1 cellular context compared by ENCODE assay signal in genomic region chr17:43211480-43212402, GRCh38.
A peak's percentile ranks its signal among the peaks of the same experiment; 100 is the strongest.
TF ChIP-seq lines count a peak whose summit lies in the region.

TSS of gene TMEM106A (plus strand) at chr17:43211875. CDS start at chr17:43213042, 1,167 bp downstream.

TF ChIP-seq in HepG2, 621 proteins besides CTCF, POLR2A, EP300 and RAD21 (continued from another document and continues in another):
- TF ChIP-seq, protein P1, sequence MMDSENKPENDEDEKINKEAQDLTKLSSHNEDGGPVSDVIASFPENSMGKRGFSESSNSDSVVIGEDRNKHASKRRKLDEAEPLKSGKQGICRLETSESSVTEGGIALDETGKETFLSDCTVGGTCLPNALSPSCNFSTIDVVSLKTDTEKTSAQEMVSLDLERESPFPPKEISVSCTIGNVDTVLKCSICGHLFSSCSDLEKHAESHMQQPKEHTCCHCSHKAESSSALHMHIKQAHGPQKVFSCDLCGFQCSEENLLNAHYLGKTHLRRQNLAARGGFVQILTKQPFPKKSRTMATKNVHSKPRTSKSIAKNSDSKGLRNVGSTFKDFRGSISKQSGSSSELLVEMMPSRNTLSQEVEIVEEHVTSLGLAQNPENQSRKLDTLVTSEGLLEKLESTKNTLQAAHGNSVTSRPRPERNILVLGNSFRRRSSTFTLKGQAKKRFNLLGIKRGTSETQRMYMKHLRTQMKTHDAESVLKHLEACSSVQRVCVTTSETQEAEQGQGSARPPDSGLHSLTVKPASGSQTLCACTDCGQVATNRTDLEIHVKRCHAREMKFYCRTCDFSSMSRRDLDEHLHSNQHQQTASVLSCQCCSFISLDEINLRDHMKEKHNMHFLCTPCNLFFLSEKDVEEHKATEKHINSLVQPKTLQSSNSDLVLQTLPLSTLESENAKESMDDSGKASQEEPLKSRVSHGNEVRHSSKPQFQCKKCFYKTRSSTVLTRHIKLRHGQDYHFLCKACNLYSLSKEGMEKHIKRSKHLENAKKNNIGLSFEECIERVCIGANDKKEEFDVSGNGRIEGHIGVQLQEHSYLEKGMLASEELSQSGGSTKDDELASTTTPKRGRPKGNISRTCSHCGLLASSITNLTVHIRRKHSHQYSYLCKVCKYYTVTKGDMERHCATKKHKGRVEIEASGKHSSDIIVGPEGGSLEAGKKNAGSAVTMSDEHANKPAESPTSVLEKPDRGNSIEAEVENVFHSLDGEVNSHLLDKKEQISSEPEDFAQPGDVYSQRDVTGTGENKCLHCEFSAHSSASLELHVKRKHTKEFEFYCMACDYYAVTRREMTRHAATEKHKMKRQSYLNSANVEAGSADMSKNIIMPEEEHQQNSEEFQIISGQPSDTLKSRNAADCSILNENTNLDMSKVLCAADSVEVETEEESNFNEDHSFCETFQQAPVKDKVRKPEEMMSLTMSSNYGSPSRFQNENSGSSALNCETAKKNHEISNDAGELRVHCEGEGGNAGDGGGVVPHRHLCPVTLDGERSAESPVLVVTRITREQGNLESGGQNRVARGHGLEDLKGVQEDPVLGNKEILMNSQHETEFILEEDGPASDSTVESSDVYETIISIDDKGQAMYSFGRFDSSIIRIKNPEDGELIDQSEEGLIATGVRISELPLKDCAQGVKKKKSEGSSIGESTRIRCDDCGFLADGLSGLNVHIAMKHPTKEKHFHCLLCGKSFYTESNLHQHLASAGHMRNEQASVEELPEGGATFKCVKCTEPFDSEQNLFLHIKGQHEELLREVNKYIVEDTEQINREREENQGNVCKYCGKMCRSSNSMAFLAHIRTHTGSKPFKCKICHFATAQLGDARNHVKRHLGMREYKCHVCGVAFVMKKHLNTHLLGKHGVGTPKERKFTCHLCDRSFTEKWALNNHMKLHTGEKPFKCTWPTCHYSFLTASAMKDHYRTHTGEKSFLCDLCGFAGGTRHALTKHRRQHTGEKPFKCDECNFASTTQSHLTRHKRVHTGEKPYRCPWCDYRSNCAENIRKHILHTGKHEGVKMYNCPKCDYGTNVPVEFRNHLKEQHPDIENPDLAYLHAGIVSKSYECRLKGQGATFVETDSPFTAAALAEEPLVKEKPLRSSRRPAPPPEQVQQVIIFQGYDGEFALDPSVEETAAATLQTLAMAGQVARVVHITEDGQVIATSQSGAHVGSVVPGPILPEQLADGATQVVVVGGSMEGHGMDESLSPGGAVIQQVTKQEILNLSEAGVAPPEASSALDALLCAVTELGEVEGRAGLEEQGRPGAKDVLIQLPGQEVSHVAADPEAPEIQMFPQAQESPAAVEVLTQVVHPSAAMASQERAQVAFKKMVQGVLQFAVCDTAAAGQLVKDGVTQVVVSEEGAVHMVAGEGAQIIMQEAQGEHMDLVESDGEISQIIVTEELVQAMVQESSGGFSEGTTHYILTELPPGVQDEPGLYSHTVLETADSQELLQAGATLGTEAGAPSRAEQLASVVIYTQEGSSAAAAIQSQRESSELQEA (CRISPR knock-in tag; IDR thresholded peaks at IDR 0.05; ENCODE audit: not compliant biosample characterization) = no peak
- TF ChIP-seq ZKSCAN5 (CRISPR knock-in tag; IDR thresholded peaks at IDR 0.05) (no peak), ZNF235 (CRISPR knock-in tag; IDR thresholded peaks at IDR 0.05; ENCODE audit: borderline replicate concordance) (0 out of 2 replicates have a peak, but pooled peaks have one; percentile 83), KDM6A (CRISPR knock-in tag; IDR thresholded peaks at IDR 0.05; ENCODE audit: low read depth) (no peak), ZNF350 (CRISPR knock-in tag; IDR thresholded peaks at IDR 0.05; ENCODE audit: borderline replicate concordance, low read depth) (peak; percentile 73), CHD4 (IDR thresholded peaks at IDR 0.05; ENCODE audit: borderline replicate concordance, low read length) (no peak), TARDBP (CRISPR knock-in tag; IDR thresholded peaks at IDR 0.05) (no peak; the same call in 1 of the 2 replicates), KDM1A (CRISPR knock-in tag; IDR thresholded peaks at IDR 0.05) (no peak), SRSF9 (IDR thresholded peaks at IDR 0.05; ENCODE audit: borderline replicate concordance, insufficient read depth, low read depth, low read length, poor library complexity, severe bottlenecking) (no peak), CCAR2 (optimal IDR thresholded peaks at IDR 0.05; ENCODE audit: low read depth, low read length) (no peak), BCL6 (CRISPR knock-in tag; IDR thresholded peaks at IDR 0.05) (peak; percentile 28; the same call in 1 of the 2 replicates), GABPA (IDR thresholded peaks at IDR 0.05; ENCODE audit: low read depth, low read length) (no peak), GABPA (CRISPR knock-in tag; IDR thresholded peaks at IDR 0.05; ENCODE audit: low read depth) (peak; percentile 59), IRF2 (CRISPR knock-in tag; IDR thresholded peaks at IDR 0.05) (peak; percentile 77), GABPB1 (CRISPR knock-in tag; IDR thresholded peaks at IDR 0.05) (peak; percentile 56), BCL3 (CRISPR knock-in tag; IDR thresholded peaks at IDR 0.05) (0 out of 2 replicates have a peak, but pooled peaks have one; percentile 46), ARNT (IDR thresholded peaks at IDR 0.05) (no peak), ZNF883 (CRISPR knock-in tag; IDR thresholded peaks at IDR 0.05; ENCODE audit: not compliant biosample characterization) (peak; percentile 56), U2AF1 (optimal IDR thresholded peaks at IDR 0.05; ENCODE audit: low read depth, low read length) (no peak), FOXJ3 (CRISPR knock-in tag; IDR thresholded peaks at IDR 0.05; ENCODE audit: borderline replicate concordance) (no peak), ZNF292 (CRISPR knock-in tag; IDR thresholded peaks at IDR 0.05; ENCODE audit: borderline replicate concordance, low read depth) (no peak)
- TF ChIP-seq, protein P2, sequence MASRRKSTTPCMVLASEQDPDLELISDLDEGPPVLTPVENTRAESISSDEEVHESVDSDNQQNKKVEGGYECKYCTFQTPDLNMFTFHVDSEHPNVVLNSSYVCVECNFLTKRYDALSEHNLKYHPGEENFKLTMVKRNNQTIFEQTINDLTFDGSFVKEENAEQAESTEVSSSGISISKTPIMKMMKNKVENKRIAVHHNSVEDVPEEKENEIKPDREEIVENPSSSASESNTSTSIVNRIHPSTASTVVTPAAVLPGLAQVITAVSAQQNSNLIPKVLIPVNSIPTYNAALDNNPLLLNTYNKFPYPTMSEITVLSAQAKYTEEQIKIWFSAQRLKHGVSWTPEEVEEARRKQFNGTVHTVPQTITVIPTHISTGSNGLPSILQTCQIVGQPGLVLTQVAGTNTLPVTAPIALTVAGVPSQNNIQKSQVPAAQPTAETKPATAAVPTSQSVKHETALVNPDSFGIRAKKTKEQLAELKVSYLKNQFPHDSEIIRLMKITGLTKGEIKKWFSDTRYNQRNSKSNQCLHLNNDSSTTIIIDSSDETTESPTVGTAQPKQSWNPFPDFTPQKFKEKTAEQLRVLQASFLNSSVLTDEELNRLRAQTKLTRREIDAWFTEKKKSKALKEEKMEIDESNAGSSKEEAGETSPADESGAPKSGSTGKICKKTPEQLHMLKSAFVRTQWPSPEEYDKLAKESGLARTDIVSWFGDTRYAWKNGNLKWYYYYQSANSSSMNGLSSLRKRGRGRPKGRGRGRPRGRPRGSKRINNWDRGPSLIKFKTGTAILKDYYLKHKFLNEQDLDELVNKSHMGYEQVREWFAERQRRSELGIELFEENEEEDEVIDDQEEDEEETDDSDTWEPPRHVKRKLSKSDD (CRISPR knock-in tag; IDR thresholded peaks at IDR 0.05; ENCODE audit: low read depth) = no peak
- TF ChIP-seq, protein P3, sequence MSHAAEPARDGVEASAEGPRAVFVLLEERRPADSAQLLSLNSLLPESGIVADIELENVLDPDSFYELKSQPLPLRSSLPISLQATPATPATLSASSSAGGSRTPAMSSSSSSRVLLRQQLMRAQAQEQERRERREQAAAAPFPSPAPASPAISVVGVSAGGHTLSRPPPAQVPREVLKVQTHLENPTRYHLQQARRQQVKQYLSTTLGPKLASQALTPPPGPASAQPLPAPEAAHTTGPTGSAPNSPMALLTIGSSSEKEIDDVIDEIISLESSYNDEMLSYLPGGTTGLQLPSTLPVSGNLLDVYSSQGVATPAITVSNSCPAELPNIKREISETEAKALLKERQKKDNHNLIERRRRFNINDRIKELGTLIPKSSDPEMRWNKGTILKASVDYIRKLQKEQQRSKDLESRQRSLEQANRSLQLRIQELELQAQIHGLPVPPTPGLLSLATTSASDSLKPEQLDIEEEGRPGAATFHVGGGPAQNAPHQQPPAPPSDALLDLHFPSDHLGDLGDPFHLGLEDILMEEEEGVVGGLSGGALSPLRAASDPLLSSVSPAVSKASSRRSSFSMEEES (CRISPR knock-in tag; IDR thresholded peaks at IDR 0.05) = no peak
- TF ChIP-seq, protein P4, sequence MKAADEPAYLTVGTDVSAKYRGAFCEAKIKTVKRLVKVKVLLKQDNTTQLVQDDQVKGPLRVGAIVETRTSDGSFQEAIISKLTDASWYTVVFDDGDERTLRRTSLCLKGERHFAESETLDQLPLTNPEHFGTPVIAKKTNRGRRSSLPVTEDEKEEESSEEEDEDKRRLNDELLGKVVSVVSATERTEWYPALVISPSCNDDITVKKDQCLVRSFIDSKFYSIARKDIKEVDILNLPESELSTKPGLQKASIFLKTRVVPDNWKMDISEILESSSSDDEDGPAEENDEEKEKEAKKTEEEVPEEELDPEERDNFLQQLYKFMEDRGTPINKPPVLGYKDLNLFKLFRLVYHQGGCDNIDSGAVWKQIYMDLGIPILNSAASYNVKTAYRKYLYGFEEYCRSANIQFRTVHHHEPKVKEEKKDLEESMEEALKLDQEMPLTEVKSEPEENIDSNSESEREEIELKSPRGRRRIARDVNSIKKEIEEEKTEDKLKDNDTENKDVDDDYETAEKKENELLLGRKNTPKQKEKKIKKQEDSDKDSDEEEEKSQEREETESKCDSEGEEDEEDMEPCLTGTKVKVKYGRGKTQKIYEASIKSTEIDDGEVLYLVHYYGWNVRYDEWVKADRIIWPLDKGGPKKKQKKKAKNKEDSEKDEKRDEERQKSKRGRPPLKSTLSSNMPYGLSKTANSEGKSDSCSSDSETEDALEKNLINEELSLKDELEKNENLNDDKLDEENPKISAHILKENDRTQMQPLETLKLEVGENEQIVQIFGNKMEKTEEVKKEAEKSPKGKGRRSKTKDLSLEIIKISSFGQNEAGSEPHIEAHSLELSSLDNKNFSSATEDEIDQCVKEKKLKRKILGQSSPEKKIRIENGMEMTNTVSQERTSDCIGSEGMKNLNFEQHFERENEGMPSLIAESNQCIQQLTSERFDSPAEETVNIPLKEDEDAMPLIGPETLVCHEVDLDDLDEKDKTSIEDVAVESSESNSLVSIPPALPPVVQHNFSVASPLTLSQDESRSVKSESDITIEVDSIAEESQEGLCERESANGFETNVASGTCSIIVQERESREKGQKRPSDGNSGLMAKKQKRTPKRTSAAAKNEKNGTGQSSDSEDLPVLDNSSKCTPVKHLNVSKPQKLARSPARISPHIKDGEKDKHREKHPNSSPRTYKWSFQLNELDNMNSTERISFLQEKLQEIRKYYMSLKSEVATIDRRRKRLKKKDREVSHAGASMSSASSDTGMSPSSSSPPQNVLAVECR (CRISPR knock-in tag; IDR thresholded peaks at IDR 0.05; ENCODE audit: borderline replicate concordance) = peak; percentile 72; the same call in 1 of the 2 replicates
- TF ChIP-seq, protein P5, sequence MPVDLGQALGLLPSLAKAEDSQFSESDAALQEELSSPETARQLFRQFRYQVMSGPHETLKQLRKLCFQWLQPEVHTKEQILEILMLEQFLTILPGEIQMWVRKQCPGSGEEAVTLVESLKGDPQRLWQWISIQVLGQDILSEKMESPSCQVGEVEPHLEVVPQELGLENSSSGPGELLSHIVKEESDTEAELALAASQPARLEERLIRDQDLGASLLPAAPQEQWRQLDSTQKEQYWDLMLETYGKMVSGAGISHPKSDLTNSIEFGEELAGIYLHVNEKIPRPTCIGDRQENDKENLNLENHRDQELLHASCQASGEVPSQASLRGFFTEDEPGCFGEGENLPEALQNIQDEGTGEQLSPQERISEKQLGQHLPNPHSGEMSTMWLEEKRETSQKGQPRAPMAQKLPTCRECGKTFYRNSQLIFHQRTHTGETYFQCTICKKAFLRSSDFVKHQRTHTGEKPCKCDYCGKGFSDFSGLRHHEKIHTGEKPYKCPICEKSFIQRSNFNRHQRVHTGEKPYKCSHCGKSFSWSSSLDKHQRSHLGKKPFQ (CRISPR knock-in tag; IDR thresholded peaks at IDR 0.05; ENCODE audit: insufficient replicate concordance) = peak; percentile 94
- TF ChIP-seq, protein P6, sequence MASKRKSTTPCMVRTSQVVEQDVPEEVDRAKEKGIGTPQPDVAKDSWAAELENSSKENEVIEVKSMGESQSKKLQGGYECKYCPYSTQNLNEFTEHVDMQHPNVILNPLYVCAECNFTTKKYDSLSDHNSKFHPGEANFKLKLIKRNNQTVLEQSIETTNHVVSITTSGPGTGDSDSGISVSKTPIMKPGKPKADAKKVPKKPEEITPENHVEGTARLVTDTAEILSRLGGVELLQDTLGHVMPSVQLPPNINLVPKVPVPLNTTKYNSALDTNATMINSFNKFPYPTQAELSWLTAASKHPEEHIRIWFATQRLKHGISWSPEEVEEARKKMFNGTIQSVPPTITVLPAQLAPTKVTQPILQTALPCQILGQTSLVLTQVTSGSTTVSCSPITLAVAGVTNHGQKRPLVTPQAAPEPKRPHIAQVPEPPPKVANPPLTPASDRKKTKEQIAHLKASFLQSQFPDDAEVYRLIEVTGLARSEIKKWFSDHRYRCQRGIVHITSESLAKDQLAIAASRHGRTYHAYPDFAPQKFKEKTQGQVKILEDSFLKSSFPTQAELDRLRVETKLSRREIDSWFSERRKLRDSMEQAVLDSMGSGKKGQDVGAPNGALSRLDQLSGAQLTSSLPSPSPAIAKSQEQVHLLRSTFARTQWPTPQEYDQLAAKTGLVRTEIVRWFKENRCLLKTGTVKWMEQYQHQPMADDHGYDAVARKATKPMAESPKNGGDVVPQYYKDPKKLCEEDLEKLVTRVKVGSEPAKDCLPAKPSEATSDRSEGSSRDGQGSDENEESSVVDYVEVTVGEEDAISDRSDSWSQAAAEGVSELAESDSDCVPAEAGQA (IDR thresholded peaks at IDR 0.05; ENCODE audit: low read depth) = no peak
- TF ChIP-seq, protein P6 (CRISPR knock-in tag; IDR thresholded peaks at IDR 0.05; ENCODE audit: borderline replicate concordance) = 0 out of 2 replicates have a peak, but pooled peaks have one; percentile 86
